Comparison of ENCODE assay signal across 22 cellular contexts in genomic region chr5:39542511-39542910, GRCh38.
"Had no signal": no experiment of that assay in that cellular context is flagged by ENCODE, and none has a peak within 500 bp of the region (broad histone marks: within the 10 kb centered on the region; RNA-seq: fewer than 3 reads in every experiment).

No MANE protein-coding gene starts in this region.

- DNase-seq: activated CD4-positive, alpha-beta T cell treated with anti-CD3 and anti-CD28 coated beads for 1 hour; activated CD4-positive, alpha-beta T cell treated with anti-CD3 and anti-CD28 coated beads, Interleukin-2, amount 50 U/mL, for 4 hours; activated effector memory CD4-positive, alpha-beta T cell treated with anti-CD3 and anti-CD28 coated beads, Interleukin-2, amount 50 U/mL, for 16 hours; activated naive CD4-positive, alpha-beta T cell treated with anti-CD3 and anti-CD28 coated beads, Interleukin-2, amount 50 U/mL, for 16 hours; activated T-cell treated with anti-CD3 and anti-CD28 coated beads, Interleukin-2, amount 50 U/mL, for 72 hours; cerebellar nuclear complex; effector CD8-positive, alpha-beta T cell; foreskin fibroblast; hippocampal formation; left cardiac atrium; mucosa of descending colon; naive B cell; ovary; psoas muscle; sigmoid colon; stimulated activated naive B cell treated with anti-CD40 and anti-IgM and Interleukin-4, amounts not matched to agents 10 μg/mL and 1 μg/mL and 100 μg/mL, for 72 hours; T1000; WERI-Rb-1 had no signal

- H3K36me3 ChIP-seq: ascending aorta, breast epithelium, neural progenitor cell, ovary, sigmoid colon, WERI-Rb-1 had no signal

- H3K9ac ChIP-seq: neural progenitor cell had no signal

- H2AFZ ChIP-seq: neural progenitor cell had no signal

- H3K4me2 ChIP-seq: neural progenitor cell had no signal

- H3K27me3 ChIP-seq: ascending aorta, breast epithelium, neural progenitor cell, ovary, sigmoid colon had no signal

- H3K4me3 ChIP-seq: ascending aorta, breast epithelium, mucosa of descending colon, neural progenitor cell, ovary, psoas muscle, sigmoid colon had no signal

- H3K27ac ChIP-seq: ascending aorta, breast epithelium, neural progenitor cell, ovary, psoas muscle, WERI-Rb-1 had no signal

- H3K4me1 ChIP-seq: ascending aorta, breast epithelium, neural progenitor cell, psoas muscle had no signal

- FAIRE-seq: islet of Langerhans had no signal

- ATAC-seq: activated T-cell treated with anti-CD3 and anti-CD28 coated beads, Interleukin-2, amount 50 U/mL, for 72 hours; mucosa of descending colon; psoas muscle; stimulated activated naive B cell treated with anti-CD40 and anti-IgM and Interleukin-4, amounts not matched to agents 10 μg/mL and 1 μg/mL and 100 μg/mL, for 72 hours had no signal

- H3K9me3 ChIP-seq: ascending aorta, breast epithelium, mucosa of descending colon, ovary, psoas muscle, sigmoid colon had no signal
